ENCODE assay signal across 13 cellular contexts in genomic region chr3:4425707-4426106, GRCh38. TPM values are rescaled to one million over a fixed set of nuclear protein-coding genes. Genes with fewer than 3 reads are reported as not detected.
DNase-seq lines count a peak whose midpoint lies in the region; ATAC-seq and TF ChIP-seq lines count a peak whose summit lies in the region.
"Had no signal": no experiment of that assay in that cellular context is flagged by ENCODE, and none has a peak within 500 bp of the region (broad histone marks: within the 10 kb centered on the region; RNA-seq: fewer than 3 reads in every experiment).

No MANE protein-coding gene starts in this region.

- no peak overlapping the region for H3K9ac ChIP-seq in PC-3 (ENCODE audit: low read length)

- peaks cover 24 to 45% of the 10 kb centered on the region in 2 donors for H3K4me1 Mint-ChIP-seq in stimulated activated naive B cell treated with anti-CD40 and anti-IgM and Interleukin-4, amounts not matched to agents 10 μg/mL and 1 μg/mL and 100 μg/mL, for 72 hours
- H3K4me1 Mint-ChIP-seq in GM23338 = peaks cover 12% of the 10 kb centered on the region; the same call in 2 of the 3 replicates

- H3K9me3 Mint-ChIP-seq in stimulated activated naive B cell treated with anti-CD40 and anti-IgM and Interleukin-4, amounts not matched to agents 10 μg/mL and 1 μg/mL and 100 μg/mL, for 72 hours = peaks cover 4 to 5% of the 10 kb centered on the region in 2 donors
- H3K9me3 Mint-ChIP-seq in GM23338 = peaks cover 4% of the 10 kb centered on the region
- H3K9me3 Mint-ChIP-seq: central memory CD8-positive, alpha-beta T cell had no signal

- H3K4me1 ChIP-seq in PC-3 (ENCODE audit: insufficient read depth, low read length) = peaks cover 35% of the 10 kb centered on the region
- H3K4me1 ChIP-seq in GM23338 (ENCODE audit: insufficient read depth) = peaks cover 7% of the 10 kb centered on the region; the same call in 1 of the 2 replicates

- H4K20me1 ChIP-seq in PC-3 (ENCODE audit: low read length) = no peaks in the 10 kb centered on the region
- H4K20me1 ChIP-seq in GM23338 (replicated peaks; ENCODE audit: insufficient read depth) = no peaks in the 10 kb centered on the region

- no peak overlapping the region for H2AFZ ChIP-seq in PC-3 (ENCODE audit: low read length)
- H2AFZ ChIP-seq in GM23338 = no peak overlapping the region

- intact Hi-C loops in PC-3 (cut with micrococcal nuclease) = loop anchor here (1.0 to 2.0 kb wide), 2 partner anchors 41 to 68 kb away; partner anchors contain the start of genes ITPR1 and SUMF1

- H3K27ac ChIP-seq in PC-3 (ENCODE audit: low read length) (peak overlapping the region; percentile 76), GM23338 (ENCODE audit: low read depth) (no peak overlapping the region)
- H3K27ac ChIP-seq: gastroesophageal sphincter had no signal

- H3K4me3 ChIP-seq in PC-3 (ENCODE audit: low read length) (no peak overlapping the region), fibroblast of mammary gland (ENCODE audit: control insufficient read depth, low read depth, low read length) (no peak overlapping the region), GM23338 (no peak overlapping the region)
- H3K4me3 ChIP-seq: gastroesophageal sphincter, MG63, SJCRH30 had no signal

- POLR2A ChIA-PET in PC-3 (lab: Charles Lee; ENCODE audit: unreplicated experiment) = no interaction called here

- peak overlapping the region; percentile 14 to 39 for H3K4me3 Mint-ChIP-seq in stimulated activated naive B cell treated with anti-CD40 and anti-IgM and Interleukin-4, amounts not matched to agents 10 μg/mL and 1 μg/mL and 100 μg/mL, for 72 hours
- H3K4me3 Mint-ChIP-seq in GM23338 = no peak overlapping the region
- H3K4me3 Mint-ChIP-seq: central memory CD8-positive, alpha-beta T cell had no signal

- ATAC-seq in PC-3 = no peak
- peak; percentile 50 to 62 for ATAC-seq in stimulated activated naive B cell treated with anti-CD40 and anti-IgM and Interleukin-4, amounts not matched to agents 10 μg/mL and 1 μg/mL and 100 μg/mL, for 72 hours (replicated peaks)
- no peak for ATAC-seq in GM23338
- ATAC-seq: gastroesophageal sphincter had no signal

- H3K27me3 ChIP-seq in PC-3 (ENCODE audit: low read length) (no peaks in the 10 kb centered on the region), GM23338 (ENCODE audit: insufficient read depth) (no peaks in the 10 kb centered on the region)
- H3K27me3 ChIP-seq: gastroesophageal sphincter, MG63, SJCRH30 had no signal

- no peaks in the 10 kb centered on the region for H3K36me3 ChIP-seq in PC-3 (ENCODE audit: low read depth, low read length)
- H3K36me3 ChIP-seq in GM23338 (ENCODE audit: insufficient read depth) = no peaks in the 10 kb centered on the region
- H3K36me3 ChIP-seq: gastroesophageal sphincter, MG63, SJCRH30 had no signal

- BruUV-seq in PC-3 (replicated peaks; lab: Mats Ljungman, UMichigan) = no TSS peak

- H3F3A ChIP-seq in PC-3 (ENCODE audit: low read length, unreplicated experiment) = no peaks in the 10 kb centered on the region
- no peaks in the 10 kb centered on the region for H3F3A ChIP-seq in GM23338 (replicated peaks; ENCODE audit: low read depth)

- H3K27me3 Mint-ChIP-seq in stimulated activated naive B cell treated with anti-CD40 and anti-IgM and Interleukin-4, amounts not matched to agents 10 μg/mL and 1 μg/mL and 100 μg/mL, for 72 hours = no peaks in the 10 kb centered on the region
- H3K27me3 Mint-ChIP-seq in GM23338 (ENCODE audit: insufficient read depth, low read depth, poor library complexity) = peaks cover 2% of the 10 kb centered on the region
- H3K27me3 Mint-ChIP-seq: central memory CD8-positive, alpha-beta T cell had no signal

- H3K9me2 ChIP-seq in PC-3 (replicated peaks; ENCODE audit: low read length) (no peaks in the 10 kb centered on the region), GM23338 (ENCODE audit: insufficient read depth) (no peaks in the 10 kb centered on the region)

- no peak overlapping the region for H3K4me2 ChIP-seq in PC-3 (ENCODE audit: low read length)
- no peak overlapping the region for H3K4me2 ChIP-seq in GM23338

- DNase-seq in activated T-cell treated with anti-CD3 and anti-CD28 coated beads for 24 hours (ENCODE audit: low read depth) = peak; percentile 32
- no peak for DNase-seq in activated T-cell treated with anti-CD3 and anti-CD28 coated beads, Interleukin-2, amount 50 U/mL, for 1 hour
- no peak for DNase-seq in PC-3
- peak; percentile 36 for DNase-seq in fibroblast of mammary gland (ENCODE audit: low read depth)
- DNase-seq in stimulated activated naive B cell treated with anti-CD40 and anti-IgM and Interleukin-4, amounts not matched to agents 10 μg/mL and 1 μg/mL and 100 μg/mL, for 72 hours = peak; percentile 9
- DNase-seq in GM23338 (ENCODE audit: low spot score) = no peak
- no peak for DNase-seq in NCI-H1048 (lab: John Stamatoyannopoulos, UW)
- no peak for DNase-seq in NCI-H526 (lab: John Stamatoyannopoulos, UW)
- DNase-seq: MG63, NCI-H446 treated with DMSO at 0.1 percent for 48 hours, SJCRH30 had no signal

- peaks cover 15 to 29% of the 10 kb centered on the region in 2 donors for H3K36me3 Mint-ChIP-seq in stimulated activated naive B cell treated with anti-CD40 and anti-IgM and Interleukin-4, amounts not matched to agents 10 μg/mL and 1 μg/mL and 100 μg/mL, for 72 hours
- peaks cover 4% of the 10 kb centered on the region; the same call in 2 of the 3 replicates for H3K36me3 Mint-ChIP-seq in GM23338 (ENCODE audit: low read depth)

- no peaks in the 10 kb centered on the region for H3K9me3 ChIP-seq in PC-3 (ENCODE audit: low read length)
- H3K9me3 ChIP-seq: gastroesophageal sphincter, MG63, SJCRH30 had no signal

- H3K79me2 ChIP-seq in PC-3 (ENCODE audit: low read length) = peaks cover 7% of the 10 kb centered on the region; the same call in 1 of the 2 replicates
- H3K79me2 ChIP-seq in GM23338 (replicated peaks; ENCODE audit: insufficient read depth) = no peaks in the 10 kb centered on the region

- TF ChIP-seq CTCF in PC-3 (conservative IDR thresholded peaks at IDR 0.05; ENCODE audit: low read depth, low read length) (no peak), fibroblast of mammary gland (conservative IDR thresholded peaks at IDR 0.05; ENCODE audit: control insufficient read depth, insufficient read depth, low read depth, low read length) (no peak), GM23338 (conservative IDR thresholded peaks at IDR 0.05; ENCODE audit: low read depth in 2 of 2) (no peak)

- CTCF ChIA-PET in PC-3 (lab: Charles Lee) = no interaction called here

- H3K27ac Mint-ChIP-seq in stimulated activated naive B cell treated with anti-CD40 and anti-IgM and Interleukin-4, amounts not matched to agents 10 μg/mL and 1 μg/mL and 100 μg/mL, for 72 hours = peak overlapping the region; percentile 71
- no peak overlapping the region for H3K27ac Mint-ChIP-seq in GM23338

TF ChIP-seq in GM23338, 12 proteins besides CTCF, POLR2A, EP300 and RAD21 (continues in another document):
- TF ChIP-seq ZNF114 (CRISPR knock-in tag; IDR thresholded peaks at IDR 0.05) (no peak), ZNF331 (CRISPR knock-in tag; IDR thresholded peaks at IDR 0.05; ENCODE audit: low read depth) (no peak), REST (IDR thresholded peaks at IDR 0.05; ENCODE audit: unreplicated experiment) (no peak), EZH2phosphoT487 (IDR thresholded peaks at IDR 0.05; ENCODE audit: unreplicated experiment) (no peak), ETS1 (IDR thresholded peaks at IDR 0.05) (no peak), JUNB (IDR thresholded peaks at IDR 0.05; ENCODE audit: unreplicated experiment) (no peak), NANOG (IDR thresholded peaks at IDR 0.05; ENCODE audit: borderline replicate concordance) (no peak), STAT1 (IDR thresholded peaks at IDR 0.05; ENCODE audit: unreplicated experiment) (no peak), CREB1 (CRISPR knock-in tag; IDR thresholded peaks at IDR 0.05; ENCODE audit: low read depth) (no peak), POLR2AphosphoS5 (IDR thresholded peaks at IDR 0.05; ENCODE audit: low read depth) (no peak)

RNA-seq across cellular contexts. Expression of gene SUMF1, which starts 41.4 kb away (rescaled TPM):
- 79.1 and 81.5 TPM in 2 replicates for total RNA-seq in PC-3 (2014; rRNA removed)
- total RNA-seq in GM23338 (2014; rRNA removed; shearing (Covaris generic)) = 15.8 and 20.3 TPM in 2 replicates
- polyA plus RNA-seq in GM23338 (2016; fragmentation: Nextera tagmentation; extraction: Ambion mirVana) = 6.3 and 6.9 TPM in 2 replicates

Comparison
In these comparisons a context has a peak if more than half of its experiments do, and no peak if none do; other contexts are left out.
1. DNase-seq: peak in activated T-cell treated with anti-CD3 and anti-CD28 coated beads for 24 hours (single experiment), fibroblast of mammary gland (single experiment) and stimulated activated naive B cell treated with anti-CD40 and anti-IgM and Interleukin-4, amounts not matched to agents 10 μg/mL and 1 μg/mL and 100 μg/mL, for 72 hours (single experiment); none in activated T-cell treated with anti-CD3 and anti-CD28 coated beads, Interleukin-2, amount 50 U/mL, for 1 hour (single experiment), PC-3 (single experiment), GM23338 (single experiment), NCI-H1048 (single experiment) and NCI-H526 (0 of 2).
2. ATAC-seq: peak in stimulated activated naive B cell treated with anti-CD40 and anti-IgM and Interleukin-4, amounts not matched to agents 10 μg/mL and 1 μg/mL and 100 μg/mL, for 72 hours (2 of 2); none in PC-3 (single experiment) and GM23338 (single experiment).